ENCODE assay signal across 23 cellular contexts in genomic region chr3:14660942-14661341, GRCh38. TPM values are rescaled to one million over a fixed set of nuclear protein-coding genes. Genes with fewer than 3 reads are reported as not detected.
A peak's percentile ranks its signal among the peaks of the same experiment; 100 is the strongest.
DNase-seq lines count a peak whose midpoint lies in the region; ATAC-seq lines count a peak whose summit lies in the region.
"Had no signal": no experiment of that assay in that cellular context is flagged by ENCODE, and none has a peak within 500 bp of the region (broad histone marks: within the 10 kb centered on the region; RNA-seq: fewer than 3 reads in every experiment).

No MANE protein-coding gene starts in this region.

- H3K4me1 Mint-ChIP-seq in activated CD4-positive, alpha-beta T cell treated with anti-CD3 and anti-CD28 coated beads for 36 hours, result peaks cover 18% of the 10 kb centered on the region
- H3K4me1 Mint-ChIP-seq in activated CD4-positive, alpha-beta T cell treated with anti-CD3 and anti-CD28 coated beads, Interleukin-2, amount 10 ng/mL, durations not matched to agents 24 days and 14 days, result peaks cover 7% of the 10 kb centered on the region
- peaks cover 25% of the 10 kb centered on the region for H3K4me1 Mint-ChIP-seq in activated naive CD4-positive, alpha-beta T cell treated with anti-CD3 and anti-CD28 coated beads, Interleukin-2, amount 50 U/mL, for 24 hours
- H3K4me1 Mint-ChIP-seq in central memory CD8-positive, alpha-beta T cell, result peaks cover 28% of the 10 kb centered on the region

- peaks cover 64% of the 10 kb centered on the region for H3K36me3 Mint-ChIP-seq in activated CD4-positive, alpha-beta T cell treated with anti-CD3 and anti-CD28 coated beads for 36 hours (ENCODE audit: low read depth)
- H3K36me3 Mint-ChIP-seq in activated CD4-positive, alpha-beta T cell treated with anti-CD3 and anti-CD28 coated beads, Interleukin-2, amount 10 ng/mL, durations not matched to agents 24 days and 14 days (ENCODE audit: low read depth), result peaks cover 77% of the 10 kb centered on the region
- peaks cover 28% of the 10 kb centered on the region for H3K36me3 Mint-ChIP-seq in activated naive CD4-positive, alpha-beta T cell treated with anti-CD3 and anti-CD28 coated beads, Interleukin-2, amount 50 U/mL, for 24 hours
- H3K36me3 Mint-ChIP-seq in central memory CD8-positive, alpha-beta T cell (ENCODE audit: insufficient read depth), result peaks cover 88% of the 10 kb centered on the region

- H3K27ac Mint-ChIP-seq in activated CD4-positive, alpha-beta T cell treated with anti-CD3 and anti-CD28 coated beads for 36 hours, result peak overlapping the region; percentile 53
- no peak overlapping the region for H3K27ac Mint-ChIP-seq in activated CD4-positive, alpha-beta T cell treated with anti-CD3 and anti-CD28 coated beads, Interleukin-2, amount 10 ng/mL, durations not matched to agents 24 days and 14 days
- peak overlapping the region; percentile 46 for H3K27ac Mint-ChIP-seq in activated naive CD4-positive, alpha-beta T cell treated with anti-CD3 and anti-CD28 coated beads, Interleukin-2, amount 50 U/mL, for 24 hours
- peak overlapping the region; percentile 22 for H3K27ac Mint-ChIP-seq in central memory CD8-positive, alpha-beta T cell (ENCODE audit: low read depth)
- H3K27ac Mint-ChIP-seq: CD4-positive, alpha-beta T cell; HFFc6 had no signal

- POLR2A ChIA-PET in activated CD4-positive, alpha-beta T cell treated with anti-CD3 and anti-CD28 coated beads for 36 hours (lab: Charles Lee), result interaction anchor here (0.9 kb wide), 1 partner anchor 9 kb away, joined by 3 read pairs; the partner anchor contains the start of gene CCDC174

- H3K9me3 Mint-ChIP-seq in activated CD4-positive, alpha-beta T cell treated with anti-CD3 and anti-CD28 coated beads for 36 hours (ENCODE audit: low read depth), result no peaks in the 10 kb centered on the region
- H3K9me3 Mint-ChIP-seq in activated CD4-positive, alpha-beta T cell treated with anti-CD3 and anti-CD28 coated beads, Interleukin-2, amount 10 ng/mL, durations not matched to agents 24 days and 14 days, result no peaks in the 10 kb centered on the region
- no peaks in the 10 kb centered on the region for H3K9me3 Mint-ChIP-seq in activated naive CD4-positive, alpha-beta T cell treated with anti-CD3 and anti-CD28 coated beads, Interleukin-2, amount 50 U/mL, for 24 hours
- no peaks in the 10 kb centered on the region for H3K9me3 Mint-ChIP-seq in central memory CD8-positive, alpha-beta T cell
- H3K9me3 Mint-ChIP-seq: CD4-positive, alpha-beta T cell; HFFc6 had no signal

- CTCF ChIA-PET in activated CD4-positive, alpha-beta T cell treated with anti-CD3 and anti-CD28 coated beads for 36 hours (lab: Charles Lee), result interaction anchor here (1.3 kb wide), 1 partner anchor 260 kb away, joined by 6 read pairs; no protein-coding TSS in a partner anchor

- ATAC-seq in activated CD4-positive, alpha-beta T cell treated with anti-CD3 and anti-CD28 coated beads for 36 hours, result peak; percentile 62
- no peak for ATAC-seq in central memory CD8-positive, alpha-beta T cell (replicated peaks; ENCODE audit: extremely low read depth, poor library complexity, severe bottlenecking)
- no peak for ATAC-seq in left ventricle myocardium superior
- no peak for ATAC-seq in HG02938 (IDR thresholded peaks at IDR 0.05; ENCODE audit: unreplicated experiment)

- H3K27me3 Mint-ChIP-seq in activated CD4-positive, alpha-beta T cell treated with anti-CD3 and anti-CD28 coated beads for 36 hours, result no peaks in the 10 kb centered on the region
- no peaks in the 10 kb centered on the region for H3K27me3 Mint-ChIP-seq in activated CD4-positive, alpha-beta T cell treated with anti-CD3 and anti-CD28 coated beads, Interleukin-2, amount 10 ng/mL, durations not matched to agents 24 days and 14 days
- no peaks in the 10 kb centered on the region for H3K27me3 Mint-ChIP-seq in activated naive CD4-positive, alpha-beta T cell treated with anti-CD3 and anti-CD28 coated beads, Interleukin-2, amount 50 U/mL, for 24 hours
- no peaks in the 10 kb centered on the region for H3K27me3 Mint-ChIP-seq in central memory CD8-positive, alpha-beta T cell
- H3K27me3 Mint-ChIP-seq: CD4-positive, alpha-beta T cell had no signal

- intact Hi-C loops in activated CD4-positive, alpha-beta T cell treated with anti-CD3 and anti-CD28 coated beads for 36 hours (cut with DNase I, micrococcal nuclease), result no loop called here
- intact Hi-C loops in activated CD4-positive, alpha-beta T cell treated with anti-CD3 and anti-CD28 coated beads, Interleukin-2, amount 10 ng/mL, durations not matched to agents 24 days and 14 days (cut with micrococcal nuclease), result no loop called here
- intact Hi-C loops in left ventricle myocardium superior (cut with micrococcal nuclease), result no loop called here

- no peak for DNase-seq in activated CD4-positive, alpha-beta T cell treated with anti-CD3 and anti-CD28 coated beads for 36 hours
- DNase-seq in activated CD4-positive, alpha-beta T cell treated with anti-CD3 and anti-CD28 coated beads, Interleukin-2, amount 10 ng/mL, durations not matched to agents 24 days and 14 days, result no peak
- no peak for DNase-seq in activated naive CD4-positive, alpha-beta T cell treated with anti-CD3 and anti-CD28 coated beads, Interleukin-2, amount 50 U/mL, for 16 hours
- no peak for DNase-seq in central memory CD8-positive, alpha-beta T cell (ENCODE audit: low spot score in 2 of 2)
- DNase-seq in left ventricle myocardium superior (no peak), T1000 (lab: John Stamatoyannopoulos, UW) (no peak)
- DNase-seq: ACHN; CD4-positive, alpha-beta T cell; COR-L47; DMS 273 treated with DMSO at 0.1 percent for 48 hours; DMS79 treated with DMSO at 0.1 percent for 48 hours; H7; HFFc6; MG63; NCI-H1417; NCI-H1694 treated with DMSO at 0.1 percent for 48 hours; NCI-H2081 treated with DMSO at 0.1 percent for 48 hours; NCI-H2171 treated with DMSO at 0.1 percent for 48 hours; NCI-H524 treated with DMSO at 0.1 percent for 48 hours; Peyer's patch had no signal

- H3K4me3 Mint-ChIP-seq in activated CD4-positive, alpha-beta T cell treated with anti-CD3 and anti-CD28 coated beads for 36 hours, result no peak overlapping the region
- no peak overlapping the region for H3K4me3 Mint-ChIP-seq in activated CD4-positive, alpha-beta T cell treated with anti-CD3 and anti-CD28 coated beads, Interleukin-2, amount 10 ng/mL, durations not matched to agents 24 days and 14 days
- H3K4me3 Mint-ChIP-seq in activated naive CD4-positive, alpha-beta T cell treated with anti-CD3 and anti-CD28 coated beads, Interleukin-2, amount 50 U/mL, for 24 hours, result no peak overlapping the region
- H3K4me3 Mint-ChIP-seq in central memory CD8-positive, alpha-beta T cell, result no peak overlapping the region
- H3K4me3 Mint-ChIP-seq: CD4-positive, alpha-beta T cell; HFFc6 had no signal

RNA-seq across cellular contexts. Expression of gene CCDC174, which starts 9.4 kb away (rescaled TPM):
- total RNA-seq in activated CD4-positive, alpha-beta T cell treated with anti-CD3 and anti-CD28 coated beads for 36 hours, result 10 to 100 TPM; 16.2 to 18.2 TPM
- total RNA-seq in activated CD4-positive, alpha-beta T cell treated with anti-CD3 and anti-CD28 coated beads, Interleukin-2, amount 10 ng/mL, durations not matched to agents 24 days and 14 days, result 16.0 and 16.8 TPM in 2 replicates
- total RNA-seq in left ventricle myocardium superior, result 10.7 TPM

RNA-seq across cellular contexts. Expression of gene C3orf20, which starts 14.0 kb away (rescaled TPM):
- not detected for total RNA-seq in activated CD4-positive, alpha-beta T cell treated with anti-CD3 and anti-CD28 coated beads for 36 hours
- 0.19 and 0.28 TPM in 2 replicates for total RNA-seq in activated CD4-positive, alpha-beta T cell treated with anti-CD3 and anti-CD28 coated beads, Interleukin-2, amount 10 ng/mL, durations not matched to agents 24 days and 14 days
- not detected for total RNA-seq in left ventricle myocardium superior
- total RNA-seq: HFFc6, LHCN-M2, Peyer's patch had no signal
